21 cellular contexts compared by ENCODE assay signal in the genomic region with DNA sequence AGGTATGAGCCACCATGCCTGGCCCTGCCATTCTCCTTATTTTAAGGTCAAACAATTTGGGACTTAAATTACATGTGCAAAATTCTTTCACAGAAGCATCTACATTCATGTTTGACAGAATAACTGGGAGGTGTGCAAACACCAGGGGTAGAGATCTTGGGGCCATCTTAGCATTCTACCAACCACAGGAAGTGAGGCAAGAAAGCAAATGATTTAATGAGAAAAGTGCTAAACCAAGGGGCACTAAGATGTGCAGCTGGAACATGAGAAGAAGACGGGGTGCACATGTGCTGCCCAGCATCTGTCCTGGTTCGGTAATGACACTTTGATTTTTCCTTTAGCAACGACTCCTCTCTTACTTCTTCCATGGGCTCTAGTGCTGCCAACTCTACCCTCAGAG. TPM values are rescaled to one million over a fixed set of nuclear protein-coding genes. Genes with fewer than 3 reads are reported as not detected.
A peak's percentile ranks its signal among the peaks of the same experiment; 100 is the strongest.
DNase-seq lines count a peak whose midpoint lies in the region; ATAC-seq, FAIRE-seq and TF ChIP-seq lines count a peak whose summit lies in the region.
"Had no signal": no experiment of that assay in that cellular context is flagged by ENCODE, and none has a peak within 500 bp of the region (broad histone marks: within the 10 kb centered on the region; RNA-seq: fewer than 3 reads in every experiment).

No MANE protein-coding gene starts in this region.

- H3K4me3 Mint-ChIP-seq in T-helper 2 cell treated with Interferon-gamma antibody and Interleukin-4, amounts not matched to agents 5 μg/mL and 100 μg/mL, for 36 hours: no peak overlapping the region

- H3K27ac ChIP-seq in osteoblast (ENCODE audit: low read depth, low read length): no peak overlapping the region
- no peak overlapping the region for H3K27ac ChIP-seq in PC-3 (ENCODE audit: low read length)
- H3K27ac ChIP-seq: BLaER1 treated with 17β-estradiol and CSF1 and Interleukin-3, amounts not matched to agents 10 nM and 100 nM; SJCRH30 had no signal

- no peaks in the 10 kb centered on the region for H3K9me3 Mint-ChIP-seq in T-helper 2 cell treated with Interferon-gamma antibody and Interleukin-4, amounts not matched to agents 5 μg/mL and 100 μg/mL, for 36 hours

- BruUV-seq in PC-3 (replicated peaks; lab: Mats Ljungman, UMichigan): no TSS peak

- peak; percentile 75 for FAIRE-seq in GM19239 (lab: Jason Lieb, UNC)
- FAIRE-seq: GM12878 had no signal

- peak overlapping the region; percentile 37 for H3K27ac Mint-ChIP-seq in T-helper 2 cell treated with Interferon-gamma antibody and Interleukin-4, amounts not matched to agents 5 μg/mL and 100 μg/mL, for 36 hours

- no peak for ATAC-seq in HG02884 (IDR thresholded peaks at IDR 0.05; ENCODE audit: unreplicated experiment)
- ATAC-seq in PC-3: no peak
- ATAC-seq: GM12878 had no signal

- H3K27me3 ChIP-seq in osteoblast (ENCODE audit: insufficient read depth, low read length) (peaks cover 25% of the 10 kb centered on the region), PC-3 (ENCODE audit: low read length) (no peaks in the 10 kb centered on the region)
- H3K27me3 ChIP-seq: BLaER1 treated with 17β-estradiol and CSF1 and Interleukin-3, amounts not matched to agents 10 nM and 100 nM; SJCRH30 had no signal

- no peaks in the 10 kb centered on the region for H3K36me3 Mint-ChIP-seq in T-helper 2 cell treated with Interferon-gamma antibody and Interleukin-4, amounts not matched to agents 5 μg/mL and 100 μg/mL, for 36 hours (ENCODE audit: low read depth)

- no peak overlapping the region for H3K4me3 ChIP-seq in osteoblast (ENCODE audit: insufficient read depth, low read length)
- no peak overlapping the region for H3K4me3 ChIP-seq in PC-3 (ENCODE audit: low read length)
- H3K4me3 ChIP-seq: BLaER1 treated with 17β-estradiol and CSF1 and Interleukin-3, amounts not matched to agents 10 nM and 100 nM; GM12878; HAP-1; SJCRH30 had no signal

- H3K4me2 ChIP-seq in osteoblast (ENCODE audit: insufficient read depth, low read length): no peak overlapping the region
- no peak overlapping the region for H3K4me2 ChIP-seq in PC-3 (ENCODE audit: low read length)
- H3K4me2 ChIP-seq: BLaER1 treated with 17β-estradiol and CSF1 and Interleukin-3, amounts not matched to agents 10 nM and 100 nM had no signal

- H3K79me2 ChIP-seq in osteoblast (ENCODE audit: insufficient read depth, low read length) (no peaks in the 10 kb centered on the region), PC-3 (ENCODE audit: low read length) (no peaks in the 10 kb centered on the region)

- CTCF ChIA-PET in PC-3 (lab: Charles Lee): no interaction called here

- H3K9ac ChIP-seq in PC-3 (ENCODE audit: low read length): no peak overlapping the region
- H3K9ac ChIP-seq: BLaER1 treated with 17β-estradiol and CSF1 and Interleukin-3, amounts not matched to agents 10 nM and 100 nM had no signal

- no peaks in the 10 kb centered on the region for H3K36me3 ChIP-seq in osteoblast (ENCODE audit: insufficient read depth, low read length)
- no peaks in the 10 kb centered on the region for H3K36me3 ChIP-seq in PC-3 (ENCODE audit: low read depth, low read length)
- H3K36me3 ChIP-seq: BLaER1 treated with 17β-estradiol and CSF1 and Interleukin-3, amounts not matched to agents 10 nM and 100 nM; HAP-1; SJCRH30 had no signal

- peak; percentile 23 for DNase-seq in SIG-M5 treated with dmso at 0.1 percent for 504 hours (lab: John Stamatoyannopoulos, UW; ENCODE audit: unreplicated experiment)
- no peak for DNase-seq in SIG-M5 (lab: John Stamatoyannopoulos, UW)
- DNase-seq in GM19239 (ENCODE audit: insufficient read length, low spot score): no peak
- DNase-seq in T-helper 2 cell treated with Interferon-gamma antibody and Interleukin-4, amounts not matched to agents 5 μg/mL and 100 μg/mL, for 36 hours (ENCODE audit: low spot score): no peak
- peak; percentile 45 for DNase-seq in osteoblast (ENCODE audit: insufficient read length, low spot score, missing footprints)
- no peak for DNase-seq in PC-3
- DNase-seq in NCI-H1436 (lab: John Stamatoyannopoulos, UW): no peak
- DNase-seq: DMS53, IMR-90, NCI-H1092, NCI-H1694, NCI-H2107, NCI-H69, SJCRH30 had no signal

- intact Hi-C loops in PC-3 (cut with micrococcal nuclease): no loop called here

- H3F3A ChIP-seq in PC-3 (ENCODE audit: low read length, unreplicated experiment): no peaks in the 10 kb centered on the region

- peaks cover 24% of the 10 kb centered on the region for H3K4me1 Mint-ChIP-seq in T-helper 2 cell treated with Interferon-gamma antibody and Interleukin-4, amounts not matched to agents 5 μg/mL and 100 μg/mL, for 36 hours (ENCODE audit: low read depth)

- H4K20me1 ChIP-seq in osteoblast (ENCODE audit: insufficient read depth, low read length): no peaks in the 10 kb centered on the region
- no peaks in the 10 kb centered on the region for H4K20me1 ChIP-seq in PC-3 (ENCODE audit: low read length)
- H4K20me1 ChIP-seq: BLaER1 treated with 17β-estradiol and CSF1 and Interleukin-3, amounts not matched to agents 10 nM and 100 nM had no signal

- H3K9me2 ChIP-seq in PC-3 (replicated peaks; ENCODE audit: low read length): no peaks in the 10 kb centered on the region

- H3K9me3 ChIP-seq in osteoblast (ENCODE audit: low read depth, low read length): no peaks in the 10 kb centered on the region
- H3K9me3 ChIP-seq in PC-3 (ENCODE audit: low read length): no peaks in the 10 kb centered on the region
- H3K9me3 ChIP-seq: BLaER1 treated with 17β-estradiol and CSF1 and Interleukin-3, amounts not matched to agents 10 nM and 100 nM; HAP-1; SJCRH30 had no signal

- TF ChIP-seq CTCF in osteoblast (IDR thresholded peaks at IDR 0.05; ENCODE audit: extremely low read depth, low read depth, low read length) (no peak), PC-3 (conservative IDR thresholded peaks at IDR 0.05; ENCODE audit: low read depth, low read length) (no peak)

- no peaks in the 10 kb centered on the region for H3K4me1 ChIP-seq in osteoblast (ENCODE audit: insufficient read depth, low read length)
- no peaks in the 10 kb centered on the region for H3K4me1 ChIP-seq in PC-3 (ENCODE audit: insufficient read depth, low read length)
- H3K4me1 ChIP-seq: HAP-1 had no signal

- H3K27me3 Mint-ChIP-seq in T-helper 2 cell treated with Interferon-gamma antibody and Interleukin-4, amounts not matched to agents 5 μg/mL and 100 μg/mL, for 36 hours (ENCODE audit: low read depth): peaks cover 1% of the 10 kb centered on the region

- POLR2A ChIA-PET in PC-3 (lab: Charles Lee; ENCODE audit: unreplicated experiment): no interaction called here

- H2AFZ ChIP-seq in osteoblast (ENCODE audit: low read length) (no peak overlapping the region), PC-3 (ENCODE audit: low read length) (no peak overlapping the region)

RNA-seq across cellular contexts. Expression of gene F12, which starts 1.2 kb away (rescaled TPM):
- not detected in 2 replicates for total RNA-seq in osteoblast
- 31.0 and 36.8 TPM in 2 replicates for total RNA-seq in PC-3 (2014; rRNA removed)

RNA-seq across cellular contexts. Expression of gene PFN3, which starts 10.1 kb away (rescaled TPM):
- total RNA-seq in osteoblast: not detected in 2 replicates
- total RNA-seq in PC-3 (2014; rRNA removed): not detected in 2 replicates
- total RNA-seq: A172, GM12878, IMR-90, LHCN-M2, RPMI7951, SJCRH30 had no signal

RNA-seq across cellular contexts. Expression of gene GRK6, which starts 15.9 kb away (rescaled TPM):
- 18.3 and 19.2 TPM in 2 replicates for total RNA-seq in osteoblast
- 69.9 and 88.8 TPM in 2 replicates for total RNA-seq in PC-3 (2014; rRNA removed)

RNA-seq across cellular contexts. Expression of gene SLC34A1, which starts 26.3 kb away (rescaled TPM):
- total RNA-seq in osteoblast: not detected in 2 replicates
- total RNA-seq in PC-3 (2014; rRNA removed): 0.07 and 0.12 TPM in 2 replicates
- total RNA-seq: IMR-90, LHCN-M2, RPMI7951, SJCRH30 had no signal

RNA-seq across cellular contexts. Expression of gene PRR7, which starts 36.0 kb away (rescaled TPM):
- 10.0 and 12.7 TPM in 2 replicates for total RNA-seq in osteoblast
- 40.6 and 47.2 TPM in 2 replicates for total RNA-seq in PC-3 (2014; rRNA removed)

Comparison
In these comparisons a context has a peak if more than half of its experiments do, and no peak if none do; other contexts are left out.
1. DNase-seq: peak in SIG-M5 treated with dmso at 0.1 percent for 504 hours (single experiment) and osteoblast (single experiment); none in SIG-M5 (single experiment), GM19239 (single experiment), T-helper 2 cell treated with Interferon-gamma antibody and Interleukin-4, amounts not matched to agents 5 μg/mL and 100 μg/mL, for 36 hours (single experiment), PC-3 (single experiment) and NCI-H1436 (single experiment).
2. RNA of gene F12, which starts 1.2 kb away (total RNA-seq): 31.0 to 36.8 TPM in PC-3; not detected in osteoblast; every median in the first group is over 10 times any median in the second.